In the genomic region with DNA sequence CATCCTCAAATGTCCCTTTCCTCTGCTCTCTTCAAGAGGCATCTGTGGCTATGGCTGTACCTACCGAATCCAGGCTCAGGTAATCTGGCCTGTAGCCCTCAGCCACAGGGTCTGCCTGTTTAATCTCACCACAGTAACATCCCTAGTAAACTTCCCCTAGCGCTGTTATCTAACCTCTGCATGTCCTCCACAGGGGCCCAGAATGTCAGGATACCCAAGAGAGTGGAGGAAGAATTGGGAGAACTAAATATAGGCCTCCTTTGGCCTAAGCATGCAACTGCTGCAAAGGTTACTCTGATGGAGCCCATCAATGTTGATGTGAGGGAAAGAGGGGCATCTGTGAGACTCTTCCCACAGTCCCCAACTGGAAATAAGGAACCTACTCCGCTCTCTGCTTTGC, we compare ENCODE assay signal across 17 cellular contexts.
DNase-seq lines count a peak whose midpoint lies in the region; ATAC-seq and TF ChIP-seq lines count a peak whose summit lies in the region.
"Had no signal": no experiment of that assay in that cellular context is flagged by ENCODE, and none has a peak within 500 bp of the region (broad histone marks: within the 10 kb centered on the region; RNA-seq: fewer than 3 reads in every experiment).

No MANE protein-coding gene starts in this region.

- H3K27me3 Mint-ChIP-seq in endodermal cell (ENCODE audit: insufficient read depth): no peaks in the 10 kb centered on the region

- H2BK120ac ChIP-seq in mesendoderm (ENCODE audit: low read depth, low read length): no peak overlapping the region

- no peak overlapping the region for H3K23ac ChIP-seq in mesendoderm (ENCODE audit: low read length)

- intact Hi-C loops in heart left ventricle (cut with DNase I): no loop called here

- no peak for TF ChIP-seq POLR2A in heart left ventricle (IDR thresholded peaks at IDR 0.05)

- H2AK5ac ChIP-seq in mesendoderm (ENCODE audit: low read length): no peak overlapping the region

- 66 to 74% (median 70%) methylated on average over 3 of the region's 3 CpGs for WGBS in heart left ventricle, 4 donors
- WGBS in endodermal cell (ENCODE audit: insufficient coverage in 1 of 2, insufficient read length in 1 of 2), 2 experiments: 94 to 100% methylated on average over 1 to 3 of the region's 3 CpGs
- WGBS in mesendoderm (ENCODE audit: extremely low coverage, insufficient coverage, low lambda C conversion rate): no CpG with 5 or more reads among the region's 3 CpGs

- H2BK15ac ChIP-seq in mesendoderm (replicated peaks; ENCODE audit: low read depth): no peak overlapping the region

- H3K4me2 ChIP-seq in mesendoderm (ENCODE audit: low read length): no peak overlapping the region
- H3K4me2 ChIP-seq: BLaER1 had no signal

- no peak for DNase-seq in heart left ventricle
- DNase-seq in right atrium auricular region (ENCODE audit: low spot score): no peak
- no peak for DNase-seq in endodermal cell
- peak; percentile 79 for DNase-seq in mesendoderm
- DNase-seq in NOMO-1 treated with DMSO at 0.1 percent for 48 hours (lab: John Stamatoyannopoulos, UW; ENCODE audit: unreplicated experiment): no peak
- DNase-seq: Caco-2; CD4-positive, CD25-positive, alpha-beta regulatory T cell; CD8-positive, alpha-beta T cell; DMS153; DND-41; GM23248; H7; HCEC 1CT had no signal

- peak in 3 of 4 donors; percentile 38 to 81 (median 61) for ATAC-seq in heart left ventricle
- no peak for ATAC-seq in esophagus mucosa
- ATAC-seq: CD8-positive, alpha-beta T cell had no signal

- H3K4me1 Mint-ChIP-seq in endodermal cell: peaks cover 43% of the 10 kb centered on the region
- H3K4me1 Mint-ChIP-seq: B cell had no signal

- H4K8ac ChIP-seq in mesendoderm (ENCODE audit: low read depth, low read length): no peak overlapping the region

- TF ChIP-seq CTCF in heart left ventricle (IDR thresholded peaks at IDR 0.05) (no peak), right atrium auricular region (IDR thresholded peaks at IDR 0.05) (no peak), endodermal cell (conservative IDR thresholded peaks at IDR 0.05) (peak; percentile 37)

- no peaks in the 10 kb centered on the region for H3K36me3 Mint-ChIP-seq in endodermal cell (ENCODE audit: low read depth)
- H3K36me3 Mint-ChIP-seq: CD4-positive, CD25-positive, alpha-beta regulatory T cell; CD8-positive, alpha-beta T cell had no signal

- H3K18ac ChIP-seq in mesendoderm (ENCODE audit: low read length): no peak overlapping the region

- no peak overlapping the region for H3K27ac Mint-ChIP-seq in endodermal cell
- H3K27ac Mint-ChIP-seq: B cell; CD4-positive, CD25-positive, alpha-beta regulatory T cell; CD8-positive, alpha-beta T cell had no signal

- H3K36me3 ChIP-seq in heart left ventricle (no peaks in the 10 kb centered on the region), right atrium auricular region (no peaks in the 10 kb centered on the region), endodermal cell (ENCODE audit: control insufficient read depth, insufficient read depth, low read length) (no peaks in the 10 kb centered on the region), mesendoderm (ENCODE audit: control insufficient read depth, insufficient read depth, low read length) (no peaks in the 10 kb centered on the region)
- H3K36me3 ChIP-seq: BLaER1 had no signal

- no peaks in the 10 kb centered on the region for H3K79me1 ChIP-seq in mesendoderm (ENCODE audit: low read length)

- H3K9me3 ChIP-seq in heart left ventricle: no peaks in the 10 kb centered on the region
- H3K9me3 ChIP-seq in right atrium auricular region: no peaks in the 10 kb centered on the region
- no peaks in the 10 kb centered on the region for H3K9me3 ChIP-seq in endodermal cell (ENCODE audit: control insufficient read depth, low read length)
- H3K9me3 ChIP-seq: BLaER1, Caco-2 had no signal

- H4K5ac ChIP-seq in mesendoderm (ENCODE audit: low read length): no peak overlapping the region

- H3K79me2 ChIP-seq in mesendoderm (ENCODE audit: control insufficient read depth, insufficient read depth, low read length): no peaks in the 10 kb centered on the region

- no peaks in the 10 kb centered on the region for H3K27me3 ChIP-seq in heart left ventricle
- no peaks in the 10 kb centered on the region for H3K27me3 ChIP-seq in right atrium auricular region
- no peaks in the 10 kb centered on the region for H3K27me3 ChIP-seq in endodermal cell (ENCODE audit: control insufficient read depth, insufficient read depth, low read length, poor library complexity, severe bottlenecking)
- no peaks in the 10 kb centered on the region for H3K27me3 ChIP-seq in mesendoderm (ENCODE audit: insufficient read depth, low read length, poor library complexity)
- H3K27me3 ChIP-seq: BLaER1 had no signal

- no peak overlapping the region for H3K4me3 Mint-ChIP-seq in endodermal cell
- H3K4me3 Mint-ChIP-seq: B cell; CD4-positive, CD25-positive, alpha-beta regulatory T cell; CD8-positive, alpha-beta T cell had no signal

- no peaks in the 10 kb centered on the region for H3K9me3 Mint-ChIP-seq in endodermal cell
- H3K9me3 Mint-ChIP-seq: CD8-positive, alpha-beta T cell had no signal

- H3K4me3 ChIP-seq in heart left ventricle: no peak overlapping the region
- no peak overlapping the region for H3K4me3 ChIP-seq in right atrium auricular region
- H3K4me3 ChIP-seq in endodermal cell (ENCODE audit: low read length): no peak overlapping the region
- no peak overlapping the region for H3K4me3 ChIP-seq in mesendoderm (ENCODE audit: low read length)
- H3K4me3 ChIP-seq: BLaER1, GM23248 had no signal

- H3K4me1 ChIP-seq in heart left ventricle (peaks cover 0 to 25% (median 11%) of the 10 kb centered on the region in 12 donors), right atrium auricular region (peaks cover 0 to 10% of the 10 kb centered on the region in 2 donors), endodermal cell (ENCODE audit: control insufficient read depth, insufficient read depth, low read length) (peaks cover 9% of the 10 kb centered on the region), mesendoderm (ENCODE audit: control insufficient read depth, low read depth, low read length) (peaks cover 13% of the 10 kb centered on the region)
- H3K4me1 ChIP-seq: BLaER1 had no signal

- no peak overlapping the region for H2BK5ac ChIP-seq in mesendoderm (ENCODE audit: low read length)

- H3K27ac ChIP-seq in heart left ventricle: no peak overlapping the region
- no peak overlapping the region for H3K27ac ChIP-seq in right atrium auricular region
- H3K27ac ChIP-seq in endodermal cell (ENCODE audit: low read depth, low read length): no peak overlapping the region
- no peak overlapping the region for H3K27ac ChIP-seq in mesendoderm (ENCODE audit: low read depth, low read length)
- H3K27ac ChIP-seq: BLaER1, C4-2B, GM23248 had no signal

- H3K56ac ChIP-seq in mesendoderm (ENCODE audit: low read length): no peak overlapping the region

- H3K9ac ChIP-seq in endodermal cell (ENCODE audit: extremely low read depth, low read length, poor library complexity, severe bottlenecking) (no peak overlapping the region), mesendoderm (ENCODE audit: low read length) (no peak overlapping the region)
- H3K9ac ChIP-seq: BLaER1, GM23248 had no signal

- no peak overlapping the region for H3K4ac ChIP-seq in mesendoderm (ENCODE audit: low read depth, low read length)
